ENCODE assay signal across 2 cellular contexts in the genomic region with DNA sequence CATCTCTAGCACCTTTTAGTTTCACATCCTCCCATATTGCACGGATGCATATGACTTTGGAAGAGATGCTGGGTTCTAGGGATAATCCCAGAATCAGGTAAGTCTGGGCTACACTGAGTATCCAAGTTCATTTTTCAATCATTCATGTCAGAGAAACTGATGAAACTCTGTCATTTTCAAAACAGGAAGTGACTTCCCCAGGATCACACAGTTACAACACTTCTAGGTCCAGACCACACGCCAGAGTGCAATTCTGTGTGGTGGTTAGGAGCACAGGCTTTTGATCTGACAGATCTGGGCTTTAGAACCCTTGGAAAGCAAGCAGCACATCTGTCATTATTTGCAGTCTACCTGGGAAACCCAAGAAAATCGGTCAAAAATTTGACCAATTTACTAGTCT.
TF ChIP-seq lines count a peak whose summit lies in the region.

No MANE protein-coding gene starts in this region.

TF ChIP-seq in endothelial cell of umbilical vein, 7 proteins besides CTCF, POLR2A, EP300 and RAD21:
- TF ChIP-seq EZH2 (IDR thresholded peaks at IDR 0.05; ENCODE audit: borderline replicate concordance, low read depth, low read length, severe bottlenecking) (no peak), GATA2 (IDR thresholded peaks at IDR 0.05; ENCODE audit: insufficient read depth, insufficient read length, low read depth, low read length) (no peak), POLR2AphosphoS5 (IDR thresholded peaks at IDR 0.05; ENCODE audit: insufficient read depth, low read depth, low read length) (no peak), MYC (IDR thresholded peaks at IDR 0.05; ENCODE audit: low read depth, low read length) (no peak), FOS (IDR thresholded peaks at IDR 0.05; ENCODE audit: borderline replicate concordance, insufficient read depth, low read length) (no peak), JUN (IDR thresholded peaks at IDR 0.05; ENCODE audit: borderline replicate concordance, insufficient read depth, insufficient read length, low read depth) (no peak)
- TF ChIP-seq, protein P1, sequence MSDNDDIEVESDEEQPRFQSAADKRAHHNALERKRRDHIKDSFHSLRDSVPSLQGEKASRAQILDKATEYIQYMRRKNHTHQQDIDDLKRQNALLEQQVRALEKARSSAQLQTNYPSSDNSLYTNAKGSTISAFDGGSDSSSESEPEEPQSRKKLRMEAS (IDR thresholded peaks at IDR 0.05; ENCODE audit: insufficient read depth, insufficient read length) = no peak

TF ChIP-seq in GM23338, 12 proteins besides CTCF, POLR2A, EP300 and RAD21:
- TF ChIP-seq NANOG (IDR thresholded peaks at IDR 0.05; ENCODE audit: borderline replicate concordance) = no peak
- no peak for TF ChIP-seq STAT1 (IDR thresholded peaks at IDR 0.05; ENCODE audit: unreplicated experiment)
- no peak for TF ChIP-seq CREB1 (CRISPR knock-in tag; IDR thresholded peaks at IDR 0.05; ENCODE audit: low read depth)
- TF ChIP-seq POLR2AphosphoS5 (IDR thresholded peaks at IDR 0.05; ENCODE audit: low read depth) = no peak
- TF ChIP-seq EZH2 (IDR thresholded peaks at IDR 0.05; ENCODE audit: low read depth, unreplicated experiment) = no peak
- TF ChIP-seq, protein P2, sequence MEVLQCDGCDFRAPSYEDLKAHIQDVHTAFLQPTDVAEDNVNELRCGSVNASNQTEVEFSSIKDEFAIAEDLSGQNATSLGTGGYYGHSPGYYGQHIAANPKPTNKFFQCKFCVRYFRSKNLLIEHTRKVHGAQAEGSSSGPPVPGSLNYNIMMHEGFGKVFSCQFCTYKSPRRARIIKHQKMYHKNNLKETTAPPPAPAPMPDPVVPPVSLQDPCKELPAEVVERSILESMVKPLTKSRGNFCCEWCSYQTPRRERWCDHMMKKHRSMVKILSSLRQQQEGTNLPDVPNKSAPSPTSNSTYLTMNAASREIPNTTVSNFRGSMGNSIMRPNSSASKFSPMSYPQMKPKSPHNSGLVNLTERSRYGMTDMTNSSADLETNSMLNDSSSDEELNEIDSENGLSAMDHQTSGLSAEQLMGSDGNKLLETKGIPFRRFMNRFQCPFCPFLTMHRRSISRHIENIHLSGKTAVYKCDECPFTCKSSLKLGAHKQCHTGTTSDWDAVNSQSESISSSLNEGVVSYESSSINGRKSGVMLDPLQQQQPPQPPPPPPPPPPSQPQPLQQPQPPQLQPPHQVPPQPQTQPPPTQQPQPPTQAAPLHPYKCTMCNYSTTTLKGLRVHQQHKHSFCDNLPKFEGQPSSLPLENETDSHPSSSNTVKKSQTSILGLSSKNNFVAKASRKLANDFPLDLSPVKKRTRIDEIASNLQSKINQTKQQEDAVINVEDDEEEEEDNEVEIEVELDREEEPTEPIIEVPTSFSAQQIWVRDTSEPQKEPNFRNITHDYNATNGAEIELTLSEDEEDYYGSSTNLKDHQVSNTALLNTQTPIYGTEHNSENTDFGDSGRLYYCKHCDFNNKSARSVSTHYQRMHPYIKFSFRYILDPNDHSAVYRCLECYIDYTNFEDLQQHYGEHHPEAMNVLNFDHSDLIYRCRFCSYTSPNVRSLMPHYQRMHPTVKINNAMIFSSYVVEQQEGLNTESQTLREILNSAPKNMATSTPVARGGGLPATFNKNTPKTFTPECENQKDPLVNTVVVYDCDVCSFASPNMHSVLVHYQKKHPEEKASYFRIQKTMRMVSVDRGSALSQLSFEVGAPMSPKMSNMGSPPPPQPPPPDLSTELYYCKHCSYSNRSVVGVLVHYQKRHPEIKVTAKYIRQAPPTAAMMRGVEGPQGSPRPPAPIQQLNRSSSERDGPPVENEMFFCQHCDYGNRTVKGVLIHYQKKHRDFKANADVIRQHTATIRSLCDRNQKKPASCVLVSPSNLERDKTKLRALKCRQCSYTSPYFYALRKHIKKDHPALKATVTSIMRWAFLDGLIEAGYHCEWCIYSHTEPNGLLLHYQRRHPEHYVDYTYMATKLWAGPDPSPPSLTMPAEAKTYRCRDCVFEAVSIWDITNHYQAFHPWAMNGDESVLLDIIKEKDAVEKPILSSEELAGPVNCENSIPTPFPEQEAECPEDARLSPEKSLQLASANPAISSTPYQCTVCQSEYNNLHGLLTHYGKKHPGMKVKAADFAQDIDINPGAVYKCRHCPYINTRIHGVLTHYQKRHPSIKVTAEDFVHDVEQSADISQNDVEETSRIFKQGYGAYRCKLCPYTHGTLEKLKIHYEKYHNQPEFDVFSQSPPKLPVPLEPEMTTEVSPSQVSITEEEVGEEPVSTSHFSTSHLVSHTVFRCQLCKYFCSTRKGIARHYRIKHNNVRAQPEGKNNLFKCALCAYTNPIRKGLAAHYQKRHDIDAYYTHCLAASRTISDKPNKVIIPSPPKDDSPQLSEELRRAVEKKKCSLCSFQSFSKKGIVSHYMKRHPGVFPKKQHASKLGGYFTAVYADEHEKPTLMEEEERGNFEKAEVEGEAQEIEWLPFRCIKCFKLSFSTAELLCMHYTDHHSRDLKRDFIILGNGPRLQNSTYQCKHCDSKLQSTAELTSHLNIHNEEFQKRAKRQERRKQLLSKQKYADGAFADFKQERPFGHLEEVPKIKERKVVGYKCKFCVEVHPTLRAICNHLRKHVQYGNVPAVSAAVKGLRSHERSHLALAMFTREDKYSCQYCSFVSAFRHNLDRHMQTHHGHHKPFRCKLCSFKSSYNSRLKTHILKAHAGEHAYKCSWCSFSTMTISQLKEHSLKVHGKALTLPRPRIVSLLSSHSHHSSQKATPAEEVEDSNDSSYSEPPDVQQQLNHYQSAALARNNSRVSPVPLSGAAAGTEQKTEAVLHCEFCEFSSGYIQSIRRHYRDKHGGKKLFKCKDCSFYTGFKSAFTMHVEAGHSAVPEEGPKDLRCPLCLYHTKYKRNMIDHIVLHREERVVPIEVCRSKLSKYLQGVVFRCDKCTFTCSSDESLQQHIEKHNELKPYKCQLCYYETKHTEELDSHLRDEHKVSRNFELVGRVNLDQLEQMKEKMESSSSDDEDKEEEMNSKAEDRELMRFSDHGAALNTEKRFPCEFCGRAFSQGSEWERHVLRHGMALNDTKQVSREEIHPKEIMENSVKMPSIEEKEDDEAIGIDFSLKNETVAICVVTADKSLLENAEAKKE (CRISPR knock-in tag; IDR thresholded peaks at IDR 0.05) = no peak
- TF ChIP-seq EZH2phosphoT487 (IDR thresholded peaks at IDR 0.05; ENCODE audit: unreplicated experiment) = no peak
- TF ChIP-seq ZNF331 (CRISPR knock-in tag; IDR thresholded peaks at IDR 0.05; ENCODE audit: low read depth) = no peak
- TF ChIP-seq, protein P3, sequence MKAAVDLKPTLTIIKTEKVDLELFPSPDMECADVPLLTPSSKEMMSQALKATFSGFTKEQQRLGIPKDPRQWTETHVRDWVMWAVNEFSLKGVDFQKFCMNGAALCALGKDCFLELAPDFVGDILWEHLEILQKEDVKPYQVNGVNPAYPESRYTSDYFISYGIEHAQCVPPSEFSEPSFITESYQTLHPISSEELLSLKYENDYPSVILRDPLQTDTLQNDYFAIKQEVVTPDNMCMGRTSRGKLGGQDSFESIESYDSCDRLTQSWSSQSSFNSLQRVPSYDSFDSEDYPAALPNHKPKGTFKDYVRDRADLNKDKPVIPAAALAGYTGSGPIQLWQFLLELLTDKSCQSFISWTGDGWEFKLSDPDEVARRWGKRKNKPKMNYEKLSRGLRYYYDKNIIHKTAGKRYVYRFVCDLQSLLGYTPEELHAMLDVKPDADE (IDR thresholded peaks at IDR 0.05) = no peak
- TF ChIP-seq, protein P4, sequence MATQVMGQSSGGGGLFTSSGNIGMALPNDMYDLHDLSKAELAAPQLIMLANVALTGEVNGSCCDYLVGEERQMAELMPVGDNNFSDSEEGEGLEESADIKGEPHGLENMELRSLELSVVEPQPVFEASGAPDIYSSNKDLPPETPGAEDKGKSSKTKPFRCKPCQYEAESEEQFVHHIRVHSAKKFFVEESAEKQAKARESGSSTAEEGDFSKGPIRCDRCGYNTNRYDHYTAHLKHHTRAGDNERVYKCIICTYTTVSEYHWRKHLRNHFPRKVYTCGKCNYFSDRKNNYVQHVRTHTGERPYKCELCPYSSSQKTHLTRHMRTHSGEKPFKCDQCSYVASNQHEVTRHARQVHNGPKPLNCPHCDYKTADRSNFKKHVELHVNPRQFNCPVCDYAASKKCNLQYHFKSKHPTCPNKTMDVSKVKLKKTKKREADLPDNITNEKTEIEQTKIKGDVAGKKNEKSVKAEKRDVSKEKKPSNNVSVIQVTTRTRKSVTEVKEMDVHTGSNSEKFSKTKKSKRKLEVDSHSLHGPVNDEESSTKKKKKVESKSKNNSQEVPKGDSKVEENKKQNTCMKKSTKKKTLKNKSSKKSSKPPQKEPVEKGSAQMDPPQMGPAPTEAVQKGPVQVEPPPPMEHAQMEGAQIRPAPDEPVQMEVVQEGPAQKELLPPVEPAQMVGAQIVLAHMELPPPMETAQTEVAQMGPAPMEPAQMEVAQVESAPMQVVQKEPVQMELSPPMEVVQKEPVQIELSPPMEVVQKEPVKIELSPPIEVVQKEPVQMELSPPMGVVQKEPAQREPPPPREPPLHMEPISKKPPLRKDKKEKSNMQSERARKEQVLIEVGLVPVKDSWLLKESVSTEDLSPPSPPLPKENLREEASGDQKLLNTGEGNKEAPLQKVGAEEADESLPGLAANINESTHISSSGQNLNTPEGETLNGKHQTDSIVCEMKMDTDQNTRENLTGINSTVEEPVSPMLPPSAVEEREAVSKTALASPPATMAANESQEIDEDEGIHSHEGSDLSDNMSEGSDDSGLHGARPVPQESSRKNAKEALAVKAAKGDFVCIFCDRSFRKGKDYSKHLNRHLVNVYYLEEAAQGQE (IDR thresholded peaks at IDR 0.05; ENCODE audit: unreplicated experiment) = no peak
